25 cellular contexts compared by ENCODE assay signal in genomic region chr11:73949246-73949645, GRCh38. TPM values are rescaled to one million over a fixed set of nuclear protein-coding genes. Genes with fewer than 3 reads are reported as not detected.
"Had no signal": no experiment of that assay in that cellular context is flagged by ENCODE, and none has a peak within 500 bp of the region (broad histone marks: within the 10 kb centered on the region; RNA-seq: fewer than 3 reads in every experiment).

No MANE protein-coding gene starts in this region.

- H3K4me3 Mint-ChIP-seq: activated CD4-positive, alpha-beta T cell treated with anti-CD3 and anti-CD28 coated beads for 36 hours; activated naive CD4-positive, alpha-beta T cell treated with anti-CD3 and anti-CD28 coated beads, Interleukin-2, amount 10 ng/mL, durations not matched to agents 7 days and 5 days; brain; effector memory CD8-positive, alpha-beta T cell; memory B cell; nephron; T-cell; WTC11 had no signal

- ATAC-seq: activated CD4-positive, alpha-beta T cell treated with anti-CD3 and anti-CD28 coated beads for 36 hours; effector memory CD8-positive, alpha-beta T cell; gastroesophageal sphincter; left cardiac atrium; T-cell; WTC11 had no signal

- H3K4me1 ChIP-seq: gastroesophageal sphincter, testis, vagina had no signal

- H3K9me3 Mint-ChIP-seq: activated naive CD4-positive, alpha-beta T cell treated with anti-CD3 and anti-CD28 coated beads, Interleukin-2, amount 10 ng/mL, durations not matched to agents 7 days and 5 days; effector memory CD8-positive, alpha-beta T cell; memory B cell; T-cell had no signal

- H3K4me3 ChIP-seq: dorsolateral prefrontal cortex, gastroesophageal sphincter, testis, vagina had no signal

- H3K36me3 Mint-ChIP-seq: activated naive CD4-positive, alpha-beta T cell treated with anti-CD3 and anti-CD28 coated beads, Interleukin-2, amount 10 ng/mL, durations not matched to agents 7 days and 5 days; memory B cell; T-cell had no signal

- H3K27me3 Mint-ChIP-seq: activated CD4-positive, alpha-beta T cell treated with anti-CD3 and anti-CD28 coated beads for 36 hours; activated naive CD4-positive, alpha-beta T cell treated with anti-CD3 and anti-CD28 coated beads, Interleukin-2, amount 10 ng/mL, durations not matched to agents 7 days and 5 days; brain; memory B cell had no signal

- H3K36me3 ChIP-seq: gastroesophageal sphincter, vagina had no signal

- DNase-seq: activated CD4-positive, alpha-beta T cell treated with anti-CD3 and anti-CD28 coated beads for 36 hours; activated CD4-positive, alpha-beta T cell treated with anti-CD3 and anti-CD28 coated beads, Interleukin-2, amount 50 U/mL, for 48 hours; activated effector memory CD4-positive, alpha-beta T cell treated with anti-CD3 and anti-CD28 coated beads, Interleukin-2, amount 50 U/mL, for 16 hours; activated naive CD4-positive, alpha-beta T cell treated with anti-CD3 and anti-CD28 coated beads, Interleukin-2, amount 10 ng/mL, durations not matched to agents 7 days and 5 days; anterior cingulate cortex; effector memory CD8-positive, alpha-beta T cell; hypothalamus; left cardiac atrium; occipital lobe; retina; stimulated activated CD4-positive, alpha-beta T cell treated with anti-CD3 and anti-CD28 coated beads, Interleukin-2, amount 100 ng/mL, for 48 hours; stimulated activated naive CD4-positive, alpha-beta T cell; T-cell; testis; trophoblast cell had no signal

- H3K27ac Mint-ChIP-seq: activated CD4-positive, alpha-beta T cell treated with anti-CD3 and anti-CD28 coated beads for 36 hours; activated naive CD4-positive, alpha-beta T cell treated with anti-CD3 and anti-CD28 coated beads, Interleukin-2, amount 10 ng/mL, durations not matched to agents 7 days and 5 days; brain; effector memory CD8-positive, alpha-beta T cell; memory B cell; T-cell; WTC11 had no signal

- H3K27me3 ChIP-seq: dorsolateral prefrontal cortex, gastroesophageal sphincter, testis, vagina had no signal

- H3K4me1 Mint-ChIP-seq: activated CD4-positive, alpha-beta T cell treated with anti-CD3 and anti-CD28 coated beads for 36 hours; activated naive CD4-positive, alpha-beta T cell treated with anti-CD3 and anti-CD28 coated beads, Interleukin-2, amount 10 ng/mL, durations not matched to agents 7 days and 5 days; memory B cell; T-cell; WTC11 had no signal

- H3K9me3 ChIP-seq: gastroesophageal sphincter, testis, vagina had no signal

- H3K27ac ChIP-seq: dorsolateral prefrontal cortex, gastroesophageal sphincter, testis, vagina had no signal

RNA-seq across cellular contexts. Expression of gene DNAJB13, which starts 1.6 kb away (rescaled TPM):
- total RNA-seq: cardiac septum, gastroesophageal sphincter, left cardiac atrium, mononuclear cell, vagina had no signal
- polyA plus RNA-seq: liver had no signal
